ENCODE assay signal across 22 cellular contexts in genomic region chr9:37444890-37445289, GRCh38.
"Had no signal": no experiment of that assay in that cellular context is flagged by ENCODE, and none has a peak within 500 bp of the region (broad histone marks: within the 10 kb centered on the region; RNA-seq: fewer than 3 reads in every experiment).

No MANE protein-coding gene starts in this region.

- FAIRE-seq: astrocyte, endothelial cell of umbilical vein, kidney had no signal

- H3K36me3 Mint-ChIP-seq: natural killer cell had no signal

- H3K27ac Mint-ChIP-seq: activated B cell treated with CpG ODN at 0.5 μM for 24 hours; activated CD8-positive, alpha-beta T cell treated with anti-CD3 and anti-CD28 coated beads, Interleukin-2, amount 10 ng/mL, durations not matched to agents 7 days and 5 days; memory B cell; natural killer cell had no signal

- H3K27ac ChIP-seq: breast epithelium, esophagus muscularis mucosa, gastroesophageal sphincter, heart left ventricle, ovary, sigmoid colon had no signal

- H3K9me3 Mint-ChIP-seq: activated B cell treated with CpG ODN at 0.5 μM for 24 hours; memory B cell; natural killer cell; stimulated activated naive B cell treated with anti-CD40 and anti-IgM and Interleukin-4, amounts not matched to agents 10 μg/mL and 1 μg/mL and 100 μg/mL, for 72 hours had no signal

- ATAC-seq: activated CD8-positive, alpha-beta T cell treated with anti-CD3 and anti-CD28 coated beads, Interleukin-2, amount 10 ng/mL, durations not matched to agents 7 days and 5 days; gastroesophageal sphincter; heart left ventricle; left ventricle myocardium superior; natural killer cell; stimulated activated naive B cell treated with anti-CD40 and anti-IgM and Interleukin-4, amounts not matched to agents 10 μg/mL and 1 μg/mL and 100 μg/mL, for 72 hours had no signal

- DNase-seq: activated B cell treated with CpG ODN at 0.5 μM for 24 hours; activated CD4-positive, alpha-beta T cell treated with anti-CD3 and anti-CD28 coated beads for 48 hours; activated CD8-positive, alpha-beta memory T cell treated with anti-CD3 and anti-CD28 coated beads, Interleukin-2, amount 50 U/mL, for 48 hours; activated CD8-positive, alpha-beta T cell treated with anti-CD3 and anti-CD28 coated beads, Interleukin-2, amount 10 ng/mL, durations not matched to agents 7 days and 5 days; activated effector memory CD4-positive, alpha-beta T cell treated with Interleukin-2 at 50 U/mL for 16 hours; activated naive CD4-positive, alpha-beta T cell treated with anti-CD3 and anti-CD28 coated beads, Interleukin-2, amount 50 U/mL, for 16 hours; activated T-cell treated with anti-CD3 and anti-CD28 coated beads, Interleukin-2, amount 50 U/mL, for 48 hours; effector CD4-positive, alpha-beta T cell; heart left ventricle; kidney; left ventricle myocardium superior; natural killer cell; ovary; sigmoid colon; stimulated activated CD4-positive, alpha-beta T cell treated with anti-CD3 and anti-CD28 coated beads, Interleukin-4, amount 100 ng/mL, for 4 hours; stimulated activated naive B cell treated with anti-CD40 and anti-IgM and Interleukin-4, amounts not matched to agents 10 μg/mL and 1 μg/mL and 100 μg/mL, for 72 hours had no signal

- H3K4me3 Mint-ChIP-seq: activated B cell treated with CpG ODN at 0.5 μM for 24 hours; activated CD8-positive, alpha-beta T cell treated with anti-CD3 and anti-CD28 coated beads, Interleukin-2, amount 10 ng/mL, durations not matched to agents 7 days and 5 days; memory B cell; natural killer cell; stimulated activated naive B cell treated with anti-CD40 and anti-IgM and Interleukin-4, amounts not matched to agents 10 μg/mL and 1 μg/mL and 100 μg/mL, for 72 hours had no signal

- H3K27me3 Mint-ChIP-seq: activated B cell treated with CpG ODN at 0.5 μM for 24 hours; memory B cell; stimulated activated naive B cell treated with anti-CD40 and anti-IgM and Interleukin-4, amounts not matched to agents 10 μg/mL and 1 μg/mL and 100 μg/mL, for 72 hours had no signal
